In genomic region chr16:75322706-75323105, GRCh38 we compare ENCODE assay signal across 22 cellular contexts.
DNase-seq lines count a peak whose midpoint lies in the region; ATAC-seq and TF ChIP-seq lines count a peak whose summit lies in the region.
"Had no signal": no experiment of that assay in that cellular context is flagged by ENCODE, and none has a peak within 500 bp of the region (broad histone marks: within the 10 kb centered on the region; RNA-seq: fewer than 3 reads in every experiment).

No MANE protein-coding gene starts in this region.

- dilution Hi-C loops in mammary epithelial cell (cut with HindIII; ENCODE audit: low sequenced_read_pairs) = no loop called here

- H3K27me3 ChIP-seq in ACC112 (ENCODE audit: insufficient read depth, low read length) = no peaks in the 10 kb centered on the region
- H3K27me3 ChIP-seq in mammary epithelial cell (ENCODE audit: insufficient read depth, low read length) = no peaks in the 10 kb centered on the region
- H3K27me3 ChIP-seq in foreskin keratinocyte = no peaks in the 10 kb centered on the region
- no peaks in the 10 kb centered on the region for H3K27me3 ChIP-seq in gastrocnemius medialis
- H3K27me3 ChIP-seq: hepatocyte, right atrium auricular region, stomach had no signal

- intact Hi-C loops in mammary epithelial cell (cut with micrococcal nuclease) (loop anchor here (1.0 kb wide), 2 partner anchors 17 to 56 kb away; no protein-coding TSS in a partner anchor), gastrocnemius medialis (cut with DNase I; ENCODE audit: low total_unique reads) (no loop called here)

- TF ChIP-seq CTCF in mammary epithelial cell (conservative IDR thresholded peaks at IDR 0.05 in 1 of 2, IDR thresholded peaks at IDR 0.05 in 1 of 2; ENCODE audit: extremely low read depth in 1 of 2, insufficient read depth in 1 of 2, low read depth in 1 of 2, low read length in 2 of 2) = no peak
- TF ChIP-seq CTCF in foreskin keratinocyte (conservative IDR thresholded peaks at IDR 0.05) = no peak
- no peak for TF ChIP-seq CTCF in gastrocnemius medialis (IDR thresholded peaks at IDR 0.05 in 4 of 5, conservative IDR thresholded peaks at IDR 0.05 in 1 of 5)

- H3K4me2 ChIP-seq in mammary epithelial cell (ENCODE audit: insufficient read depth, low read depth, low read length) = peak overlapping the region; percentile 77
- H3K4me2 ChIP-seq: hepatocyte had no signal

- in situ Hi-C loops in mammary epithelial cell (cut with MboI; ENCODE audit: low sequenced_read_pairs in 2 of 2) = no loop called here
- in situ Hi-C loops in gastrocnemius medialis (cut with MboI; ENCODE audit: low sequenced_read_pairs in 4 of 4) = no loop called here

- H3K9me3 ChIP-seq in mammary epithelial cell (replicated peaks; ENCODE audit: insufficient read depth, low read length) (no peaks in the 10 kb centered on the region), gastrocnemius medialis (no peaks in the 10 kb centered on the region)
- H3K9me3 ChIP-seq: HAP-1, right atrium auricular region, stomach had no signal

- DNase-seq in NCI-H226 = peak; percentile 13
- peak; percentile 68 for DNase-seq in mammary epithelial cell
- peak; percentile 34 to 69 for DNase-seq in foreskin keratinocyte
- DNase-seq in NCI-H82 treated with DMSO at 0.1 percent for 48 hours (lab: John Stamatoyannopoulos, UW; ENCODE audit: unreplicated experiment) = no peak
- no peak for DNase-seq in DMS53 treated with DMSO at 0.1 percent for 48 hours (lab: John Stamatoyannopoulos, UW; ENCODE audit: unreplicated experiment)
- no peak for DNase-seq in gastrocnemius medialis
- no peak for DNase-seq in activated CD4-positive, alpha-beta T cell treated with anti-CD3 and anti-CD28 coated beads for 4 hours
- DNase-seq: ACHN; activated gamma-delta T cell; CD4-positive, CD25-positive, alpha-beta regulatory T cell; DMS153; Kasumi-1; kidney; NCI-H1694; NCI-H2227 treated with DMSO at 0.1 percent for 48 hours; SHP77 treated with DMSO at 0.1 percent for 48 hours; stomach had no signal

- peak overlapping the region; percentile 61 for H3K27ac ChIP-seq in ACC112 (ENCODE audit: low read depth, low read length)
- peak overlapping the region; percentile 80 for H3K27ac ChIP-seq in mammary epithelial cell (ENCODE audit: insufficient read depth, low read depth, low read length)
- no peak overlapping the region for H3K27ac ChIP-seq in foreskin keratinocyte
- H3K27ac ChIP-seq in gastrocnemius medialis = no peak overlapping the region
- H3K27ac ChIP-seq: right atrium auricular region, stomach had no signal

- WGBS in mammary epithelial cell (ENCODE audit: low coverage, missing lambda C conversion rate) = 48% methylated on average over 4 of the region's 4 CpGs

- no peak overlapping the region for H3K4me3 ChIP-seq in ACC112 (ENCODE audit: low read depth, low read length)
- H3K4me3 ChIP-seq in mammary epithelial cell (replicated peaks in 1 of 3; ENCODE audit: insufficient read depth in 1 of 3, low read depth in 2 of 3, low read length in 3 of 3) = no peak overlapping the region
- H3K4me3 ChIP-seq in gastrocnemius medialis = no peak overlapping the region
- H3K4me3 ChIP-seq: HAP-1, hepatocyte, right atrium auricular region, stomach had no signal

- H3K9ac ChIP-seq in mammary epithelial cell (ENCODE audit: insufficient read depth, low read length) = peak overlapping the region; percentile 27

- ATAC-seq in foreskin keratinocyte = peak; percentile 93
- ATAC-seq in gastrocnemius medialis = no peak
- ATAC-seq: activated CD4-positive, CD25-positive, alpha-beta regulatory T cell treated with anti-CD3 and anti-CD28 coated beads, Interleukin-2, amount 50 U/mL, for 24 hours had no signal

- peaks cover 37% of the 10 kb centered on the region for H3K4me1 ChIP-seq in ACC112 (ENCODE audit: control insufficient read depth, insufficient read depth, low read length, unreplicated experiment)
- peaks cover 53% of the 10 kb centered on the region for H3K4me1 ChIP-seq in mammary epithelial cell (ENCODE audit: insufficient read depth, low read length)
- H3K4me1 ChIP-seq in foreskin keratinocyte = peaks cover 33% of the 10 kb centered on the region
- no peaks in the 10 kb centered on the region for H3K4me1 ChIP-seq in gastrocnemius medialis
- H3K4me1 ChIP-seq: HAP-1 had no signal

- H3K36me3 ChIP-seq in ACC112 (ENCODE audit: insufficient read depth, low read length) = no peaks in the 10 kb centered on the region
- no peaks in the 10 kb centered on the region for H3K36me3 ChIP-seq in mammary epithelial cell (ENCODE audit: insufficient read depth, low read length)
- H3K36me3 ChIP-seq in gastrocnemius medialis = no peaks in the 10 kb centered on the region
- H3K36me3 ChIP-seq: HAP-1, right atrium auricular region had no signal

- H4K20me1 ChIP-seq in mammary epithelial cell (ENCODE audit: insufficient read depth, low read length) = no peaks in the 10 kb centered on the region

- no TSS peak for BruUV-seq in mammary epithelial cell (replicated peaks; lab: Mats Ljungman, UMichigan)

- H3K79me2 ChIP-seq in ACC112 (ENCODE audit: control insufficient read depth, insufficient read depth, low read length, unreplicated experiment) = no peaks in the 10 kb centered on the region
- no peaks in the 10 kb centered on the region for H3K79me2 ChIP-seq in mammary epithelial cell (ENCODE audit: insufficient read depth, low read length)
- H3K79me2 ChIP-seq: hepatocyte had no signal

- no peak for TF ChIP-seq POLR2A in gastrocnemius medialis (IDR thresholded peaks at IDR 0.05)

- CTCF ChIA-PET in mammary epithelial cell (lab: Charles Lee; ENCODE audit: low non-redundant PET) = interaction anchor here (0.6 kb wide), 1 partner anchor 124 kb away, joined by 9 read pairs; no protein-coding TSS in a partner anchor

- H2AFZ ChIP-seq in ACC112 (ENCODE audit: low read length, unreplicated experiment) (no peak overlapping the region), mammary epithelial cell (ENCODE audit: low read depth, low read length) (no peak overlapping the region)
- H2AFZ ChIP-seq: hepatocyte had no signal

Comparison
In these comparisons a context has a peak if more than half of its experiments do, and no peak if none do; other contexts are left out.
1. H3K27ac ChIP-seq: peak in ACC112 (single experiment) and mammary epithelial cell (single experiment); none in foreskin keratinocyte (single experiment) and gastrocnemius medialis (0 of 4).
2. DNase-seq: peak in NCI-H226 (single experiment), mammary epithelial cell (single experiment) and foreskin keratinocyte (2 of 2); none in NCI-H82 treated with DMSO at 0.1 percent for 48 hours (single experiment), DMS53 treated with DMSO at 0.1 percent for 48 hours (single experiment), gastrocnemius medialis (0 of 2) and activated CD4-positive, alpha-beta T cell treated with anti-CD3 and anti-CD28 coated beads for 4 hours (0 of 2).